12 cellular contexts compared by ENCODE assay signal in genomic region chr1:165903672-165904071, GRCh38.
DNase-seq lines count a peak whose midpoint lies in the region; ATAC-seq, FAIRE-seq and TF ChIP-seq lines count a peak whose summit lies in the region.
"Had no signal": no experiment of that assay in that cellular context is flagged by ENCODE, and none has a peak within 500 bp of the region (broad histone marks: within the 10 kb centered on the region; RNA-seq: fewer than 3 reads in every experiment).

No MANE protein-coding gene starts in this region.

- H3K4me1 ChIP-seq in GM23338 (ENCODE audit: insufficient read depth): no peaks in the 10 kb centered on the region
- peaks cover 47% of the 10 kb centered on the region for H3K4me1 ChIP-seq in endothelial cell of umbilical vein (ENCODE audit: control insufficient read depth, extremely low read depth, insufficient read depth, low read length)
- H3K4me1 ChIP-seq in skeletal muscle satellite cell (ENCODE audit: control insufficient read depth, insufficient read depth, low read length): peaks cover 41% of the 10 kb centered on the region

- H3K9me3 ChIP-seq in endothelial cell of umbilical vein (replicated peaks; ENCODE audit: control insufficient read depth, insufficient read depth, low read length) (no peaks in the 10 kb centered on the region), skeletal muscle satellite cell (replicated peaks; ENCODE audit: low read length) (no peaks in the 10 kb centered on the region)

- ATAC-seq in GM23338: no peak
- ATAC-seq in activated T-cell treated with anti-CD3 and anti-CD28 coated beads, Interleukin-2, amount 50 U/mL, for 72 hours (replicated peaks in 1 of 2): no peak
- no peak for ATAC-seq in HG02571 (IDR thresholded peaks at IDR 0.05; ENCODE audit: unreplicated experiment)
- ATAC-seq: right cardiac atrium had no signal

- H3K79me2 ChIP-seq in GM23338 (replicated peaks; ENCODE audit: insufficient read depth) (peaks cover 52% of the 10 kb centered on the region), endothelial cell of umbilical vein (ENCODE audit: control insufficient read depth, insufficient read depth, low read length) (peaks cover 28% of the 10 kb centered on the region)

- no peaks in the 10 kb centered on the region for H3K9me3 Mint-ChIP-seq in GM23338
- no peaks in the 10 kb centered on the region for H3K9me3 Mint-ChIP-seq in activated T-cell treated with anti-CD3 and anti-CD28 coated beads, Interleukin-2, amount 50 U/mL, for 72 hours
- no peaks in the 10 kb centered on the region for H3K9me3 Mint-ChIP-seq in activated T-cell treated with anti-CD3 and anti-CD28 coated beads, Interleukin-2, amount 50 U/mL, for 24 hours
- H3K9me3 Mint-ChIP-seq: activated T-helper 2 cell treated with anti-CD3 and anti-CD28 coated beads, Interferon-gamma antibody, Interleukin-2, Interleukin-4, amounts not matched to agents 10 μg/mL and 5 μg/mL and 100 μg/mL, durations not matched to agents 14 hours and 24 hours and 36 hours had no signal

- H3K9me1 ChIP-seq in endothelial cell of umbilical vein (replicated peaks; ENCODE audit: control insufficient read depth, extremely low read depth, insufficient read depth, low read length): no peaks in the 10 kb centered on the region

- no peaks in the 10 kb centered on the region for H3K27me3 ChIP-seq in GM23338 (ENCODE audit: insufficient read depth)
- no peaks in the 10 kb centered on the region for H3K27me3 ChIP-seq in endothelial cell of umbilical vein (ENCODE audit: control insufficient read depth in 2 of 2, insufficient read depth in 2 of 2, low read length in 2 of 2)
- no peaks in the 10 kb centered on the region for H3K27me3 ChIP-seq in skeletal muscle satellite cell (ENCODE audit: control insufficient read depth, insufficient read depth, low read length)
- H3K27me3 ChIP-seq: dorsolateral prefrontal cortex had no signal

- no peak overlapping the region for H3K4me3 ChIP-seq in GM23338
- no peak overlapping the region for H3K4me3 ChIP-seq in endothelial cell of umbilical vein (replicated peaks in 1 of 3; ENCODE audit: insufficient read depth in 1 of 3, low read depth in 1 of 3, low read length in 3 of 3)
- no peak overlapping the region for H3K4me3 ChIP-seq in skeletal muscle satellite cell (ENCODE audit: low read length)
- H3K4me3 ChIP-seq: dorsolateral prefrontal cortex had no signal

- DNase-seq in GM23338 (ENCODE audit: low spot score): no peak
- DNase-seq in NCI-H446 treated with DMSO at 0.1 percent for 48 hours (lab: John Stamatoyannopoulos, UW): peak; percentile 20
- peak; percentile 86 for DNase-seq in endothelial cell of umbilical vein (ENCODE audit: low read depth, low spot score)
- DNase-seq in activated T-cell treated with anti-CD3 and anti-CD28 coated beads, Interleukin-2, amount 50 U/mL, for 72 hours: no peak
- no peak for DNase-seq in activated T-cell treated with anti-CD3 and anti-CD28 coated beads, Interleukin-2, amount 50 U/mL, for 24 hours
- DNase-seq: right cardiac atrium; stimulated activated CD8-positive, alpha-beta memory T cell treated with anti-CD3 and anti-CD28 coated beads, Interleukin-4, amount 100 ng/mL, for 48 hours had no signal

- no peaks in the 10 kb centered on the region for H3F3A ChIP-seq in GM23338 (replicated peaks; ENCODE audit: low read depth)

- POLR2A ChIA-PET in endothelial cell of umbilical vein (lab: Charles Lee): interaction anchor here (1.2 to 1.6 kb wide), 3 partner anchors 8 to 135 kb away, joined by 3 to 4 read pairs (median 3); partner anchors contain the start of gene TMCO1

- H3K36me3 Mint-ChIP-seq in GM23338 (ENCODE audit: low read depth): peaks cover 78% of the 10 kb centered on the region
- H3K36me3 Mint-ChIP-seq in activated T-cell treated with anti-CD3 and anti-CD28 coated beads, Interleukin-2, amount 50 U/mL, for 72 hours (ENCODE audit: insufficient read depth in 2 of 2): peaks cover 3 to 10% of the 10 kb centered on the region in 2 donors
- H3K36me3 Mint-ChIP-seq in activated T-cell treated with anti-CD3 and anti-CD28 coated beads, Interleukin-2, amount 50 U/mL, for 24 hours (ENCODE audit: low read depth): peaks cover 91% of the 10 kb centered on the region

- H3K9ac ChIP-seq in endothelial cell of umbilical vein (replicated peaks; ENCODE audit: extremely low read depth, insufficient read depth, low read length) (peak overlapping the region; percentile 25), skeletal muscle satellite cell (ENCODE audit: low read depth, low read length) (no peak overlapping the region)

- no TSS peak for BruUV-seq in endothelial cell of umbilical vein (replicated peaks; lab: Mats Ljungman, UMichigan)

- dilution Hi-C loops in endothelial cell of umbilical vein (cut with MboI; ENCODE audit: extremely low pct_ligation_motif_present, low sequenced_read_pairs): no loop called here

- H3K27ac ChIP-seq in GM23338 (ENCODE audit: low read depth) (no peak overlapping the region), endothelial cell of umbilical vein (ENCODE audit: insufficient read depth, low read depth, low read length) (peak overlapping the region; percentile 78)
- H3K27ac ChIP-seq: dorsolateral prefrontal cortex, HL-60 had no signal

- no peaks in the 10 kb centered on the region for H3K9me2 ChIP-seq in GM23338 (ENCODE audit: insufficient read depth)

- TF ChIP-seq CTCF in GM23338 (conservative IDR thresholded peaks at IDR 0.05; ENCODE audit: low read depth in 2 of 2): no peak
- no peak for TF ChIP-seq CTCF in endothelial cell of umbilical vein (IDR thresholded peaks at IDR 0.05; ENCODE audit: extremely low read depth in 1 of 2, insufficient read depth in 1 of 2, low read depth in 1 of 2, low read length in 2 of 2)

- TF ChIP-seq POLR2A in endothelial cell of umbilical vein (IDR thresholded peaks at IDR 0.05; ENCODE audit: low read depth, low read length): no peak

- H3K4me2 ChIP-seq in GM23338 (no peak overlapping the region), endothelial cell of umbilical vein (ENCODE audit: insufficient read depth, low read length) (peak overlapping the region; percentile 52), skeletal muscle satellite cell (ENCODE audit: low read length) (peak overlapping the region; percentile 7)

- H3K4me1 Mint-ChIP-seq in GM23338: peaks cover 8% of the 10 kb centered on the region; the same call in 1 of the 3 replicates
- no peaks in the 10 kb centered on the region for H3K4me1 Mint-ChIP-seq in activated T-cell treated with anti-CD3 and anti-CD28 coated beads, Interleukin-2, amount 50 U/mL, for 72 hours (ENCODE audit: low read depth)
- peaks cover 3% of the 10 kb centered on the region for H3K4me1 Mint-ChIP-seq in activated T-cell treated with anti-CD3 and anti-CD28 coated beads, Interleukin-2, amount 50 U/mL, for 24 hours (ENCODE audit: low read depth)

- H4K20me1 ChIP-seq in GM23338 (replicated peaks; ENCODE audit: insufficient read depth) (peaks cover 36% of the 10 kb centered on the region), endothelial cell of umbilical vein (replicated peaks; ENCODE audit: control insufficient read depth, extremely low read depth, insufficient read depth, low read length) (no peaks in the 10 kb centered on the region)

- intact Hi-C loops in endothelial cell of umbilical vein (cut with micrococcal nuclease): loop anchor here (1.0 to 2.0 kb wide), 3 partner anchors 19 to 135 kb away; partner anchors contain the start of gene TMCO1

- peaks cover 6% of the 10 kb centered on the region for H3K27me3 Mint-ChIP-seq in GM23338 (ENCODE audit: insufficient read depth, low read depth, poor library complexity)
- H3K27me3 Mint-ChIP-seq in activated T-cell treated with anti-CD3 and anti-CD28 coated beads, Interleukin-2, amount 50 U/mL, for 72 hours (ENCODE audit: low read depth): no peaks in the 10 kb centered on the region
- H3K27me3 Mint-ChIP-seq in activated T-cell treated with anti-CD3 and anti-CD28 coated beads, Interleukin-2, amount 50 U/mL, for 24 hours: no peaks in the 10 kb centered on the region

- H3K27ac Mint-ChIP-seq in GM23338: peak overlapping the region; percentile 40; the same call in 1 of the 2 replicates
- no peak overlapping the region for H3K27ac Mint-ChIP-seq in activated T-cell treated with anti-CD3 and anti-CD28 coated beads, Interleukin-2, amount 50 U/mL, for 72 hours
- no peak overlapping the region for H3K27ac Mint-ChIP-seq in activated T-cell treated with anti-CD3 and anti-CD28 coated beads, Interleukin-2, amount 50 U/mL, for 24 hours
- H3K27ac Mint-ChIP-seq: activated T-helper 2 cell treated with anti-CD3 and anti-CD28 coated beads, Interferon-gamma antibody, Interleukin-2, Interleukin-4, amounts not matched to agents 10 μg/mL and 5 μg/mL and 100 μg/mL, durations not matched to agents 14 hours and 24 hours and 36 hours had no signal

- peaks cover 45% of the 10 kb centered on the region for H3K36me3 ChIP-seq in GM23338 (ENCODE audit: insufficient read depth)
- H3K36me3 ChIP-seq in endothelial cell of umbilical vein (ENCODE audit: control insufficient read depth in 2 of 2, extremely low read depth in 1 of 2, insufficient read depth in 2 of 2, low read length in 2 of 2): peaks cover 0 to 8% of the 10 kb centered on the region in 2 experiments
- H3K36me3 ChIP-seq in skeletal muscle satellite cell (ENCODE audit: insufficient read depth, low read length): peaks cover 54% of the 10 kb centered on the region

- CTCF ChIA-PET in endothelial cell of umbilical vein (lab: Charles Lee): interaction anchor here (0.7 to 2.9 kb wide), 12 partner anchors 9 to 511 kb away, joined by 3 to 13 read pairs (median 4); no protein-coding TSS in a partner anchor

- no peak overlapping the region for H3K4me3 Mint-ChIP-seq in GM23338
- H3K4me3 Mint-ChIP-seq in activated T-cell treated with anti-CD3 and anti-CD28 coated beads, Interleukin-2, amount 50 U/mL, for 72 hours: no peak overlapping the region
- no peak overlapping the region for H3K4me3 Mint-ChIP-seq in activated T-cell treated with anti-CD3 and anti-CD28 coated beads, Interleukin-2, amount 50 U/mL, for 24 hours

- H2AFZ ChIP-seq in GM23338 (no peak overlapping the region), endothelial cell of umbilical vein (ENCODE audit: low read depth, low read length) (no peak overlapping the region)

- peak; percentile 95 for FAIRE-seq in endothelial cell of umbilical vein (lab: Jason Lieb, UNC)

TF ChIP-seq in GM23338, 12 proteins besides CTCF, POLR2A, EP300 and RAD21 (continues in another document):
- no peak for TF ChIP-seq ZNF331 (CRISPR knock-in tag; IDR thresholded peaks at IDR 0.05; ENCODE audit: low read depth)

TF ChIP-seq in endothelial cell of umbilical vein, 7 proteins besides CTCF, POLR2A, EP300 and RAD21:
- TF ChIP-seq GATA2 (IDR thresholded peaks at IDR 0.05; ENCODE audit: insufficient read depth, insufficient read length, low read depth, low read length): no peak
- peak; percentile 62 for TF ChIP-seq FOS (IDR thresholded peaks at IDR 0.05; ENCODE audit: borderline replicate concordance, insufficient read depth, low read length)
- TF ChIP-seq POLR2AphosphoS5 (IDR thresholded peaks at IDR 0.05; ENCODE audit: insufficient read depth, low read depth, low read length): peak; percentile 81
TF ChIP-seq in endothelial cell of umbilical vein: peak in this region for 2.

Comparison
In these comparisons a context has a peak if more than half of its experiments do, and no peak if none do; other contexts are left out.
1. DNase-seq: peak in NCI-H446 treated with DMSO at 0.1 percent for 48 hours (single experiment) and endothelial cell of umbilical vein (single experiment); none in GM23338 (single experiment), activated T-cell treated with anti-CD3 and anti-CD28 coated beads, Interleukin-2, amount 50 U/mL, for 72 hours (0 of 2) and activated T-cell treated with anti-CD3 and anti-CD28 coated beads, Interleukin-2, amount 50 U/mL, for 24 hours (single experiment).